9 cellular contexts compared by ENCODE assay signal in the genomic region with DNA sequence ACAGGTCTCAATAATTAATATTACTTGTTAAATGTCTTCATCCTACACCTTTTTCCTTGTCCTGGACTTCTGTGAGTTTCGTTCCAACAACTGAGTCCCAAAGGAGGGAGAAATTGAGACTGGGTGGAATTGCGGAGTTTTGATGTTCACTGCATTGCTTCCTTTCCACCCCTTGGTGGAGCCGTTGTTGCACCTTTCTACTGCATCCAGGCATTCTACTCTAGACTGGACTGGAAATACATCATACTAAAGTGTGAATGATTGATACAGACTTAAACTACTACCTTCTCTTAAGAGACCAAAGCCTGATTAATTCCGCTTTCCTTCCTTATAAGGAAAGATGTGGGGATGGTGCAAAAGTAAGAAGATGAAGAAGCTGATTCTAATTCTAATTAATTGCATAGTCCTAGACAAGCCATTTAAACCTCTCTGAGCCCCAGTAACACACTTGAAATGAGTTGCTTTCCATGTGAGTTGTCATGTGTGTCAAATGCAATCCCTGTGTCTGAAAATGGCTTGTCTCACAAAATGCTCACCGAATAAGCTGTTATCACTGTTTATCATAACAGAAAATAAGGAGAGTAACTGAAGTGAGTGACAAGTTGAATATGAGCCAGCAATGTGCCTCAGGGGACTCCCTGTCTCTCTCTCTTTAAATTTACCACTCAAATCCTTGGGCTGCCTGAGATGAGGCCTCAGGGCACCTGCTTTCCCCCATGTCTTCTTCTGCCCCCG.
A peak's percentile ranks its signal among the peaks of the same experiment; 100 is the strongest.
DNase-seq lines count a peak whose midpoint lies in the region; ATAC-seq and TF ChIP-seq lines count a peak whose summit lies in the region.
"Had no signal": no experiment of that assay in that cellular context is flagged by ENCODE, and none has a peak within 500 bp of the region (broad histone marks: within the 10 kb centered on the region; RNA-seq: fewer than 3 reads in every experiment).

No MANE protein-coding gene starts in this region.

- no peak overlapping the region for H3K4me3 Mint-ChIP-seq in MCF 10A (ENCODE audit: unreplicated experiment)
- H3K4me3 Mint-ChIP-seq: activated CD4-positive, alpha-beta memory T cell treated with anti-CD3 and anti-CD28 coated beads for 36 hours had no signal

- H3K9me3 ChIP-seq in breast epithelium (no peaks in the 10 kb centered on the region), upper lobe of right lung (no peaks in the 10 kb centered on the region)

- no peaks in the 10 kb centered on the region for H3K36me3 ChIP-seq in breast epithelium
- H3K36me3 ChIP-seq in upper lobe of right lung = no peaks in the 10 kb centered on the region

- H3K27me3 ChIP-seq in breast epithelium (no peaks in the 10 kb centered on the region), upper lobe of right lung (no peaks in the 10 kb centered on the region)

- peak in 2 of 3 donors; percentile 17 to 28 for TF ChIP-seq CTCF in breast epithelium (IDR thresholded peaks at IDR 0.05)
- TF ChIP-seq CTCF in MCF 10A (IDR thresholded peaks at IDR 0.05; ENCODE audit: unreplicated experiment) = no peak
- peak; percentile 45 for TF ChIP-seq CTCF in upper lobe of right lung (IDR thresholded peaks at IDR 0.05)

- H3K27ac ChIP-seq in breast epithelium = no peak overlapping the region
- no peak overlapping the region for H3K27ac ChIP-seq in upper lobe of right lung

- CTCF ChIA-PET in MCF 10A (lab: Yijun Ruan, JAX) = interaction anchor here (0.8 kb wide), 1 partner anchor 13 kb away, joined by 3 read pairs; no protein-coding TSS in a partner anchor

- DNase-seq in breast epithelium (ENCODE audit: low spot score in 2 of 2) (no peak), MCF 10A (ENCODE audit: unreplicated experiment) (no peak), NCI-H526 treated with DMSO at 0.1 percent for 48 hours (lab: John Stamatoyannopoulos, UW) (peak; percentile 28), erythroblast (lab: John Stamatoyannopoulos, UW) (peak; percentile 2 to 25), upper lobe of right lung (no peak), posterior cingulate gyrus (no peak)
- DNase-seq in activated CD8-positive, alpha-beta memory T cell treated with anti-CD3 and anti-CD28 coated beads, Interleukin-2, amount 50 U/mL, for 4 hours = no peak
- DNase-seq in activated effector memory CD4-positive, alpha-beta T cell treated with anti-CD3 and anti-CD28 coated beads, Interleukin-2, amount 50 U/mL, for 16 hours = no peak
- DNase-seq: activated CD4-positive, alpha-beta memory T cell treated with anti-CD3 and anti-CD28 coated beads for 36 hours had no signal

- POLR2A ChIA-PET in MCF 10A (lab: Yijun Ruan, JAX) = no interaction called here

- no TSS peak for BruUV-seq in MCF 10A (replicated peaks; lab: Mats Ljungman, UMichigan)

- ATAC-seq in upper lobe of right lung = peak; percentile 43

- no peaks in the 10 kb centered on the region for H3K4me1 Mint-ChIP-seq in MCF 10A (ENCODE audit: insufficient read depth, unreplicated experiment)

- intact Hi-C loops in breast epithelium (cut with DNase I; ENCODE audit: low total_unique reads) (no loop called here), MCF 10A (cut with micrococcal nuclease) (no loop called here), upper lobe of right lung (cut with DNase I) (no loop called here), posterior cingulate gyrus (cut with DNase I) (no loop called here)

- H3K36me3 Mint-ChIP-seq in MCF 10A (ENCODE audit: insufficient read depth, unreplicated experiment) = no peaks in the 10 kb centered on the region
- H3K36me3 Mint-ChIP-seq: activated CD4-positive, alpha-beta memory T cell treated with anti-CD3 and anti-CD28 coated beads for 36 hours had no signal

- H3K4me3 ChIP-seq in breast epithelium (no peak overlapping the region), upper lobe of right lung (no peak overlapping the region)

- TF ChIP-seq POLR2A in breast epithelium (IDR thresholded peaks at IDR 0.05) (no peak), erythroblast (IDR thresholded peaks at IDR 0.05; ENCODE audit: low read length) (no peak)

- peaks cover 44% of the 10 kb centered on the region for H3K9me3 Mint-ChIP-seq in MCF 10A (ENCODE audit: unreplicated experiment)

- no peaks in the 10 kb centered on the region for H3K4me1 ChIP-seq in breast epithelium
- H3K4me1 ChIP-seq in upper lobe of right lung = no peaks in the 10 kb centered on the region

- H3K27me3 Mint-ChIP-seq in MCF 10A (ENCODE audit: insufficient read depth, unreplicated experiment) = no peaks in the 10 kb centered on the region
- H3K27me3 Mint-ChIP-seq: activated CD4-positive, alpha-beta memory T cell treated with anti-CD3 and anti-CD28 coated beads for 36 hours had no signal

- no peak overlapping the region for H3K27ac Mint-ChIP-seq in MCF 10A (ENCODE audit: low read depth, unreplicated experiment)
- H3K27ac Mint-ChIP-seq: activated CD4-positive, alpha-beta memory T cell treated with anti-CD3 and anti-CD28 coated beads for 36 hours had no signal

Comparison
In these comparisons a context has a peak if more than half of its experiments do, and no peak if none do; other contexts are left out.
1. DNase-seq: peak in NCI-H526 treated with DMSO at 0.1 percent for 48 hours (single experiment) and erythroblast (2 of 2); none in breast epithelium (0 of 2), MCF 10A (single experiment), upper lobe of right lung (single experiment), activated CD8-positive, alpha-beta memory T cell treated with anti-CD3 and anti-CD28 coated beads, Interleukin-2, amount 50 U/mL, for 4 hours (single experiment), activated effector memory CD4-positive, alpha-beta T cell treated with anti-CD3 and anti-CD28 coated beads, Interleukin-2, amount 50 U/mL, for 16 hours (single experiment) and posterior cingulate gyrus (0 of 10).